ENCODE assay signal across 1 cellular context in genomic region chr2:224182498-224182897, GRCh38.
A peak's percentile ranks its signal among the peaks of the same experiment; 100 is the strongest.
TF ChIP-seq lines count a peak whose summit lies in the region.

No MANE protein-coding gene starts in this region.

TF ChIP-seq in HepG2, 621 proteins besides CTCF, POLR2A, EP300 and RAD21 (continued from another document):
- peak; percentile 69; the same call in 1 of the 2 replicates for TF ChIP-seq ARID5B (CRISPR knock-in tag; IDR thresholded peaks at IDR 0.05)
- no peak for TF ChIP-seq ZNF710 (CRISPR knock-in tag; IDR thresholded peaks at IDR 0.05; ENCODE audit: borderline replicate concordance)
- TF ChIP-seq GATAD2A (CRISPR knock-in tag; IDR thresholded peaks at IDR 0.05) = peak; percentile 41; the same call in 1 of the 2 replicates
- no peak for TF ChIP-seq ZNF616 (CRISPR knock-in tag; IDR thresholded peaks at IDR 0.05; ENCODE audit: low read depth)
- TF ChIP-seq KAT2B (IDR thresholded peaks at IDR 0.05; ENCODE audit: borderline replicate concordance, low read depth, low read length) = no peak
- no peak for TF ChIP-seq ZNF674 (CRISPR knock-in tag; IDR thresholded peaks at IDR 0.05; ENCODE audit: low read depth)
- no peak for TF ChIP-seq SOX13 (IDR thresholded peaks at IDR 0.05)
- TF ChIP-seq SOX13 (CRISPR knock-in tag; conservative IDR thresholded peaks at IDR 0.05 in 1 of 2, IDR thresholded peaks at IDR 0.05 in 1 of 2) = peak in 1 of 2 experiments; percentile 56; a peak in 1 of 4 replicates
- no peak for TF ChIP-seq FOXA1 (IDR thresholded peaks at IDR 0.05)
- TF ChIP-seq FOXA1 (CRISPR knock-in tag; IDR thresholded peaks at IDR 0.05) = 0 out of 2 replicates have a peak, but pooled peaks have one; percentile 12
